Comparison of ENCODE assay signal across 28 cellular contexts in the genomic region with DNA sequence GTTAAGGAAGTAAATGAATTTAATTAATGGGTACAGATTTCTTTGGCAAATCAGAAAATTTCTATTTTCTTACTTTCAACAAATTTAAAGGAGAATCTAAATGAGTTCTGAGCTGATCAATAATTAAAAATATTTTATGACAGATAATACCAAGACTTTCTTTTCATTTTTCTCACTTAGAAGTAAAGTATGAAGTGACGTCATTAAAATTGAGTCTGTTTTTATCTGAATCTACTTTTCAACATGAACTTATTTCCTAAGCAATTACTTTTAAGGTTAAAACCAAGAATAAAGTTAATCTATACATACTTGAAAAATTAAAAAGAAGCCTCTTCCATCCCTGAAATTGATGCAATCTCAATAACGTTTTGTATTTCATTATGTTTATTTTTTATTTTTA.
"Had no signal": no experiment of that assay in that cellular context is flagged by ENCODE, and none has a peak within 500 bp of the region (broad histone marks: within the 10 kb centered on the region; RNA-seq: fewer than 3 reads in every experiment).

No MANE protein-coding gene starts in this region.

- DNase-seq: natural killer cell; occipital lobe; ovary; posterior cingulate gyrus; psoas muscle; right cardiac atrium; spleen; stimulated activated CD4-positive, alpha-beta T cell treated with anti-CD3 and anti-CD28 coated beads, Interleukin-12 subunit alpha, Interleukin-12 subunit beta, amount 100 ng/mL, for 4 hours; stimulated activated CD4-positive, alpha-beta T cell treated with anti-CD3 and anti-CD28 coated beads, Interleukin-1b, Interleukin-23, amount 100 ng/mL, for 48 hours; stimulated activated CD4-positive, alpha-beta T cell treated with anti-CD3 and anti-CD28 coated beads, Interleukin-4, amount 100 ng/mL, for 1 hour; stimulated activated CD4-positive, alpha-beta T cell treated with anti-CD3 and anti-CD28 coated beads, Interleukin-4, amount 100 ng/mL, for 4 hours; stimulated activated CD8-positive, alpha-beta memory T cell treated with anti-CD3 and anti-CD28 coated beads, Interleukin-4, amount 100 ng/mL, for 48 hours; stimulated activated naive CD4-positive, alpha-beta T cell; stimulated activated naive CD8-positive, alpha-beta T cell treated with anti-CD3 and anti-CD28 coated beads, Interleukin-15, amount 100 ng/mL, for 72 hours; stimulated activated naive CD8-positive, alpha-beta T cell treated with anti-CD3 and anti-CD28 coated beads, Interleukin-15, Interleukin-2, amounts not matched to agents 100 U/mL and 50 U/mL, for 24 hours; substantia nigra; testis; tibial artery; transverse colon; upper lobe of right lung; uterus had no signal

- H3K4me3 ChIP-seq: neural progenitor cell, ovary, psoas muscle, skin epidermis, smooth muscle cell, spleen, suprapubic skin, testis, tibial artery, transverse colon, upper lobe of right lung, uterus had no signal

- H3K9ac ChIP-seq: neural progenitor cell, parathyroid adenoma had no signal

- ATAC-seq: natural killer cell; psoas muscle; right cardiac atrium; sciatic nerve; stimulated activated memory B cell treated with anti-CD40 and anti-IgM and Interleukin-4, amounts not matched to agents 10 μg/mL and 1 μg/mL and 100 μg/mL, for 72 hours; stimulated activated naive CD8-positive, alpha-beta T cell treated with anti-CD3 and anti-CD28 coated beads, Interleukin-15, amount 100 ng/mL, for 72 hours; stimulated activated naive CD8-positive, alpha-beta T cell treated with anti-CD3 and anti-CD28 coated beads, Interleukin-15, Interleukin-2, amounts not matched to agents 100 U/mL and 50 U/mL, for 24 hours; upper lobe of right lung had no signal

- H3K79me2 ChIP-seq: parathyroid adenoma had no signal

- H3K4me1 ChIP-seq: neural progenitor cell, parathyroid adenoma, psoas muscle, spleen, suprapubic skin, testis, tibial artery, transverse colon, upper lobe of right lung, uterus had no signal

- H3K27me3 ChIP-seq: neural progenitor cell, ovary, spleen, suprapubic skin, testis, tibial artery, transverse colon, upper lobe of right lung, uterus had no signal

- H3K36me3 ChIP-seq: neural progenitor cell, ovary, spleen, suprapubic skin, tibial artery, transverse colon, upper lobe of right lung, uterus had no signal

- H3K4me2 ChIP-seq: neural progenitor cell, smooth muscle cell had no signal

- H2AFZ ChIP-seq: neural progenitor cell, parathyroid adenoma had no signal

- H3K27ac ChIP-seq: neural progenitor cell, ovary, parathyroid adenoma, psoas muscle, skin epidermis, spleen, suprapubic skin, testis, tibial artery, transverse colon, upper lobe of right lung, uterus had no signal

- H3K9me3 ChIP-seq: ovary, psoas muscle, suprapubic skin, testis, tibial artery, transverse colon had no signal
